Comparison of ENCODE assay signal across 21 cellular contexts in genomic region chr4:136383126-136383525, GRCh38.
"Had no signal": no experiment of that assay in that cellular context is flagged by ENCODE, and none has a peak within 500 bp of the region (broad histone marks: within the 10 kb centered on the region; RNA-seq: fewer than 3 reads in every experiment).

No MANE protein-coding gene starts in this region.

- H3K4me3 ChIP-seq: tibial nerve had no signal

- H3K36me3 ChIP-seq: tibial nerve had no signal

- H3K9me3 ChIP-seq: tibial nerve had no signal

- H3K27ac ChIP-seq: foreskin keratinocyte, tibial nerve had no signal

- DNase-seq: activated B cell treated with CpG ODN at 0.5 μM for 24 hours; activated CD4-positive, alpha-beta T cell treated with anti-CD3 and anti-CD28 coated beads for 48 hours; activated CD8-positive, alpha-beta T cell treated with anti-CD3 and anti-CD28 coated beads for 36 hours; activated naive CD4-positive, alpha-beta T cell treated with Interleukin-2 at 50 U/mL for 16 hours; activated naive CD8-positive, alpha-beta T cell treated with anti-CD3 and anti-CD28 coated beads, Interleukin-2, amount 10 ng/mL, durations not matched to agents 7 days and 5 days; activated T-cell treated with anti-CD3 and anti-CD28 coated beads, Interleukin-2, amount 50 U/mL, for 1 hour; cerebellar nuclear complex; effector CD8-positive, alpha-beta T cell; foreskin keratinocyte; hypothalamus; kidney; midbrain; nephron progenitor cell; occipital lobe; posterior cingulate gyrus; stimulated activated naive CD8-positive, alpha-beta T cell treated with anti-CD3 and anti-CD28 coated beads, Interleukin-15, Interleukin-2, amounts not matched to agents 100 U/mL and 50 U/mL, for 24 hours; substantia nigra had no signal

- FAIRE-seq: bronchial epithelial cell, kidney, TTC549, urothelium cell line had no signal
